In the genomic region with DNA sequence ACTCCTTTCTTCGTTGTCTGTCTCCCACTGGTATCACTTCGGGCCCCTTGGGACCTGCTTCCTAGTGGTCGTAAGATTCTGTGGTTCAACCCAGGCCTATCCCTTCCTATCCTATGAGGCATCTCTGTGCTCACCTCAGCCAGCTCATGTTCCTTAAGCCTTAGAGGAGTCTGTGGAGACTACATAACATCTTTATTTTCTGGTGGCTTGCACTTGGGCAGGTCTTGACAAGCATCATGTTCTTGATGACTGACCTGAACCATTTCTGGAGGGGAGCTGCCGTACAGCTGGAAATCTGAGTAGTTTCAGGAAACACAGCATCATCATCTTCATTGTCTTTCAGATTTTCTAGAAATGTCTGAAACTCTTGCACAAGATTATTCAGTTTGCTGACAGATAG, we compare ENCODE assay signal across 15 cellular contexts.
A peak's percentile ranks its signal among the peaks of the same experiment; 100 is the strongest.
DNase-seq lines count a peak whose midpoint lies in the region; ATAC-seq and TF ChIP-seq lines count a peak whose summit lies in the region.
"Had no signal": no experiment of that assay in that cellular context is flagged by ENCODE, and none has a peak within 500 bp of the region (broad histone marks: within the 10 kb centered on the region; RNA-seq: fewer than 3 reads in every experiment).

No MANE protein-coding gene starts in this region.

- H3K27ac Mint-ChIP-seq in osteocyte (ENCODE audit: unreplicated experiment) = peak overlapping the region; percentile 77
- H3K27ac Mint-ChIP-seq: activated naive CD8-positive, alpha-beta T cell; activated T-cell treated with anti-CD3 and anti-CD28 coated beads, Interleukin-2, amount 50 U/mL, for 24 hours had no signal

- no peak for TF ChIP-seq POLR2A in uterus (IDR thresholded peaks at IDR 0.05)

- H3K9me3 Mint-ChIP-seq in osteocyte (ENCODE audit: unreplicated experiment) = no peaks in the 10 kb centered on the region

- H3K27me3 ChIP-seq in left ventricle myocardium inferior (ENCODE audit: low read depth) (no peaks in the 10 kb centered on the region), esophagus (ENCODE audit: control insufficient read depth in 1 of 2, insufficient read depth in 2 of 2, low read length in 2 of 2) (no peaks in the 10 kb centered on the region), uterus (no peaks in the 10 kb centered on the region)
- H3K27me3 ChIP-seq: neutrophil had no signal

- H3K36me3 Mint-ChIP-seq in osteocyte (ENCODE audit: unreplicated experiment) = peaks cover 8% of the 10 kb centered on the region

- no peak overlapping the region for H3K4me3 Mint-ChIP-seq in osteocyte (ENCODE audit: unreplicated experiment)
- H3K4me3 Mint-ChIP-seq: activated naive CD8-positive, alpha-beta T cell; activated T-cell treated with anti-CD3 and anti-CD28 coated beads, Interleukin-2, amount 50 U/mL, for 24 hours had no signal

- intact Hi-C loops in left ventricle myocardium inferior (cut with micrococcal nuclease) (no loop called here), cardiac septum (cut with DNase I) (no loop called here), uterus (cut with DNase I; ENCODE audit: low total_unique reads) (no loop called here)

- WGBS in esophagus, 2 donors = 52 to 82% methylated on average over 4 of the region's 4 CpGs

- H3K27ac ChIP-seq in left ventricle myocardium inferior (replicated peaks) (peak overlapping the region; percentile 69), esophagus (ENCODE audit: low read depth in 2 of 2, low read length in 1 of 2) (peak overlapping the region; percentile 85 to 94), uterus (peak overlapping the region; percentile 52 to 56)
- H3K27ac ChIP-seq: C4-2B, neutrophil had no signal

- H3K4me1 ChIP-seq in left ventricle myocardium inferior (peaks cover 93% of the 10 kb centered on the region), esophagus (ENCODE audit: control insufficient read depth in 2 of 2, insufficient read depth in 2 of 2, low read length in 1 of 2) (peaks cover 0 to 12% of the 10 kb centered on the region in 2 donors), uterus (peaks cover 0 to 5% of the 10 kb centered on the region in 2 donors)

- H3K9me3 ChIP-seq in left ventricle myocardium inferior (replicated peaks) (no peaks in the 10 kb centered on the region), esophagus (ENCODE audit: control insufficient read depth in 2 of 2, insufficient read depth in 1 of 2, low read depth in 1 of 2, low read length in 1 of 2) (no peaks in the 10 kb centered on the region), uterus (no peaks in the 10 kb centered on the region)
- H3K9me3 ChIP-seq: neutrophil had no signal

- ATAC-seq in HG02973 (IDR thresholded peaks at IDR 0.05; ENCODE audit: unreplicated experiment) = no peak

- no peak for DNase-seq in left ventricle myocardium inferior
- no peak for DNase-seq in cardiac septum (ENCODE audit: low spot score)
- DNase-seq in osteocyte (ENCODE audit: extremely low spot score, unreplicated experiment) = no peak
- no peak for DNase-seq in uterus
- DNase-seq in NCI-H146 treated with DMSO at 0.1 percent for 48 hours (lab: John Stamatoyannopoulos, UW; ENCODE audit: unreplicated experiment) = no peak
- no peak for DNase-seq in AML-193 (lab: John Stamatoyannopoulos, UW)
- DNase-seq: activated T-cell treated with anti-CD3 and anti-CD28 coated beads, Interleukin-2, amount 50 U/mL, for 24 hours; central memory CD4-positive, alpha-beta T cell; NCI-H526; OCI-M1 had no signal

- peaks cover 29% of the 10 kb centered on the region for H3K4me1 Mint-ChIP-seq in osteocyte (ENCODE audit: unreplicated experiment)

- no peaks in the 10 kb centered on the region for H3K27me3 Mint-ChIP-seq in osteocyte (ENCODE audit: unreplicated experiment)
- H3K27me3 Mint-ChIP-seq: activated naive CD8-positive, alpha-beta T cell; activated T-cell treated with anti-CD3 and anti-CD28 coated beads, Interleukin-2, amount 50 U/mL, for 24 hours had no signal

- TF ChIP-seq CTCF in left ventricle myocardium inferior (IDR thresholded peaks at IDR 0.05; ENCODE audit: borderline replicate concordance) = no peak
- TF ChIP-seq CTCF in osteocyte (IDR thresholded peaks at IDR 0.05) = no peak
- TF ChIP-seq CTCF in uterus (IDR thresholded peaks at IDR 0.05) = no peak

- H3K4me3 ChIP-seq in left ventricle myocardium inferior = no peak overlapping the region
- H3K4me3 ChIP-seq in esophagus (ENCODE audit: low read depth in 1 of 2, low read length in 2 of 2) = no peak overlapping the region
- no peak overlapping the region for H3K4me3 ChIP-seq in uterus

- H3K36me3 ChIP-seq in left ventricle myocardium inferior = peaks cover 16% of the 10 kb centered on the region
- H3K36me3 ChIP-seq in esophagus (ENCODE audit: control insufficient read depth in 2 of 2, insufficient read depth in 2 of 2, low read length in 1 of 2) = peaks cover 0 to 2% of the 10 kb centered on the region in 2 donors
- no peaks in the 10 kb centered on the region for H3K36me3 ChIP-seq in uterus
- H3K36me3 ChIP-seq: neutrophil had no signal
